Comparison of ENCODE assay signal across 7 cellular contexts in the genomic region with DNA sequence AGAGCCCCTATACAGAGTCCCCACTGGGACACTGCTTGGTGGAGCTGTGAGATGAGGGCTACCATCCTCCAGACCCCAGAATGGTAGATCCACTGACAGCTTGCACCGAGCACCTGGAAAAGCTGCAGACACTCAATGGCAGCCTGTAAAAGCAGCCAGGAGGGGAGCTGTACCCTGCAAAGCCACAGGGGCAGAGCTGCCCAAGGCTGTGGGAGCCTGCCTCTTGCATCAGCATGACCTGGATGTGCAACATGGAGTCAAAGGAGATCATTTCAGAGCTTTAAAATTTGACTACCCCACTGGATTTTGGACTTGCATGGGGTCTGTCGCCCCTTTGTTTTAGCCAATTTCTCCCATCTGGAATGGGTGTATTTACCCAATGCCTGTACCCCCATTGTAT. TPM values are rescaled to one million over a fixed set of nuclear protein-coding genes. Genes with fewer than 3 reads are reported as not detected.
"Had no signal": no experiment of that assay in that cellular context is flagged by ENCODE, and none has a peak within 500 bp of the region (broad histone marks: within the 10 kb centered on the region; RNA-seq: fewer than 3 reads in every experiment).

No MANE protein-coding gene starts in this region.

RNA-seq across cellular contexts. Expression of gene DUSP21, which starts 20.6 kb away (rescaled TPM):
- total RNA-seq: GM23248, GM23338, H1, H4, H7, H9, HFFc6 had no signal
- polyA plus RNA-seq: GM23248, GM23338, H1 had no signal
